13 cellular contexts compared by ENCODE assay signal in genomic region chr13:43348397-43348796, GRCh38.
A peak's percentile ranks its signal among the peaks of the same experiment; 100 is the strongest.
DNase-seq lines count a peak whose midpoint lies in the region; ATAC-seq and TF ChIP-seq lines count a peak whose summit lies in the region.
"Had no signal": no experiment of that assay in that cellular context is flagged by ENCODE, and none has a peak within 500 bp of the region (broad histone marks: within the 10 kb centered on the region; RNA-seq: fewer than 3 reads in every experiment).

No MANE protein-coding gene starts in this region.

- no peaks in the 10 kb centered on the region for H3K79me2 ChIP-seq in KMS-11 (ENCODE audit: insufficient read depth, low read depth)

- H3K27ac ChIP-seq in KMS-11 = peak overlapping the region; percentile 89

- H3K4me1 ChIP-seq in KMS-11 (ENCODE audit: low read depth, poor library complexity, severe bottlenecking) (peaks cover 49% of the 10 kb centered on the region), BE2C (peaks cover 36% of the 10 kb centered on the region)

- peak; percentile 68 for ATAC-seq in SK-N-SH treated with all-trans-retinoic acid at 6 μM for 48 hours
- no peak for ATAC-seq in GM18519 (IDR thresholded peaks at IDR 0.05; ENCODE audit: low FRiP score, unreplicated experiment)

- H3K9ac ChIP-seq in KMS-11 = peak overlapping the region; percentile 54; the same call in 1 of the 2 replicates

- H3K36me3 ChIP-seq in KMS-11 (ENCODE audit: insufficient read depth) (no peaks in the 10 kb centered on the region), BE2C (no peaks in the 10 kb centered on the region)

- H2AFZ ChIP-seq in KMS-11 (ENCODE audit: low read depth) = peak overlapping the region; percentile 27; the same call in 1 of the 2 replicates

- no peak for TF ChIP-seq CTCF in KMS-11 (conservative IDR thresholded peaks at IDR 0.05; ENCODE audit: low read depth, low read length)
- no peak for TF ChIP-seq CTCF in fibroblast of the aortic adventitia (IDR thresholded peaks at IDR 0.05; ENCODE audit: insufficient read depth, low read length)
- no peak for TF ChIP-seq CTCF in BE2C (IDR thresholded peaks at IDR 0.05; ENCODE audit: low read depth, low read length)

- H4K20me1 ChIP-seq in KMS-11 (ENCODE audit: insufficient read depth) = no peaks in the 10 kb centered on the region

- DNase-seq in 8988T (peak; percentile 16), fibroblast of the aortic adventitia (ENCODE audit: low read depth) (peak; percentile 27), T-helper 1 cell (no peak), cerebellar cortex (ENCODE audit: low spot score) (no peak), BE2C (no peak)
- DNase-seq: ACHN; activated naive CD8-positive, alpha-beta T cell treated with anti-CD3 and anti-CD28 coated beads for 36 hours; activated T-cell treated with anti-CD3 and anti-CD28 coated beads for 4 hours; GOT3; NCI-H2171 treated with DMSO at 0.1 percent for 48 hours had no signal

- no peak overlapping the region for H3K4me3 ChIP-seq in KMS-11 (IDR thresholded peaks at IDR 0.05; ENCODE audit: insufficient read depth, low read depth, low read length)
- H3K4me3 ChIP-seq in fibroblast of the aortic adventitia (ENCODE audit: low read depth, low read length) = no peak overlapping the region
- no peak overlapping the region for H3K4me3 ChIP-seq in BE2C (ENCODE audit: low read depth, low read length)

- H3K27me3 ChIP-seq in KMS-11 (ENCODE audit: insufficient read depth, low read depth) = no peaks in the 10 kb centered on the region
- H3K27me3 ChIP-seq in BE2C = no peaks in the 10 kb centered on the region

- peak overlapping the region; percentile 98 for H3K4me2 ChIP-seq in KMS-11

- H3K9me3 ChIP-seq in BE2C = no peaks in the 10 kb centered on the region

TF ChIP-seq in SK-N-SH treated with all-trans-retinoic acid at 6 μM for 48 hours, 23 proteins besides CTCF, POLR2A, EP300 and RAD21:
- TF ChIP-seq BACH2 (CRISPR knock-in tag; IDR thresholded peaks at IDR 0.05; ENCODE audit: borderline replicate concordance) (no peak), CREB5 (CRISPR knock-in tag; IDR thresholded peaks at IDR 0.05; ENCODE audit: low read depth) (no peak), ZNF70 (CRISPR knock-in tag; IDR thresholded peaks at IDR 0.05) (no peak), ISL1 (CRISPR knock-in tag; IDR thresholded peaks at IDR 0.05) (no peak), ZC3H10 (CRISPR knock-in tag; IDR thresholded peaks at IDR 0.05) (no peak), POU6F1 (CRISPR knock-in tag; IDR thresholded peaks at IDR 0.05; ENCODE audit: borderline replicate concordance, low read depth) (no peak), TCF4 (CRISPR knock-in tag; IDR thresholded peaks at IDR 0.05; ENCODE audit: borderline replicate concordance) (no peak), ZFP3 (CRISPR knock-in tag; IDR thresholded peaks at IDR 0.05) (no peak), CSDC2 (CRISPR knock-in tag; IDR thresholded peaks at IDR 0.05) (no peak), ARNTL (CRISPR knock-in tag; IDR thresholded peaks at IDR 0.05; ENCODE audit: borderline replicate concordance, low read depth) (no peak), ZNF565 (CRISPR knock-in tag; conservative IDR thresholded peaks at IDR 0.05; ENCODE audit: low read depth) (no peak), PPARA (CRISPR knock-in tag; IDR thresholded peaks at IDR 0.05; ENCODE audit: borderline replicate concordance) (no peak), ZNF8 (CRISPR knock-in tag; IDR thresholded peaks at IDR 0.05) (no peak), ESRRG (CRISPR knock-in tag; IDR thresholded peaks at IDR 0.05) (no peak), ZFP30 (CRISPR knock-in tag; IDR thresholded peaks at IDR 0.05) (no peak)

Comparison
In these comparisons a context has a peak if more than half of its experiments do, and no peak if none do; other contexts are left out.
1. DNase-seq: peak in 8988T (single experiment) and fibroblast of the aortic adventitia (single experiment); none in T-helper 1 cell (0 of 5), cerebellar cortex (single experiment) and BE2C (single experiment).